Comparison of ENCODE assay signal across 1 cellular context in the genomic region with DNA sequence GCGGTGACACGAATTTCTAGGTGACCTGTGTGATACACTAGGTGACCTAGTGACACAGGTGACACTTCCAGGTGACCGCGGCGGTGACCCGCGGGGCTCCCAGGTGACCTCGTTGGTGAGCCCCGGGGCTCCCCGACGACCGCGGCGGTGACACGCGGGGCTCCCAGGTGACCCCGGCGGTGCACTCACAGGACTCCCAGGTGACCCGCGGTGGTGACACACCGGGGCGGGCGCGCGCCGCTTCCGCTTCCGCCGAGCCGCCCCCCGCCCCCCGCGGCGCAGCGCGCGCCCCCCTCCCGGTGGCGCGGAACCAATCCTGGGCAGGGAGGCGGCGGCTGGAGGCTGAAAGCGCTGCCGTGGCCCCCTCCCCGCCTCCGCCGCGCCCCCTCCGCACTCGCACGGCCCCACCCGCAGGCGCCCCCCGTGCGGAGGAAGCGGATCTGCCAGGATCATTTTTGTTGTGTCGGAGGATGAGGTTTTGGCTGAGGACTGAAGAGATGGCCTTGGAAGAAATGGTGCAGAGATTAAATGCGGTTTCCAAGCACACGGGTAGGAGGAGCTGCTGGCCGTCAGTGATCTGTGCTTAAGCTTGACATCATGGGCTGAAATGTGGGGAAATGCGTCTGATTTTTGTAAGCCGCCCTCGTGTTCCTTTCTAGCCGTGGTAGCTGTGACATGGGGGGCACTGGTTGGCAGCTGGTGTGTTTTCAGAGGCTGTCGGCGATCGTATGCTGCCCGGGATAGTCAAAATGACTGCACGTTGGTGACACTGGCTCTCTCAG.
A peak's percentile ranks its signal among the peaks of the same experiment; 100 is the strongest.
TF ChIP-seq lines count a peak whose summit lies in the region.

A gene with protein sequence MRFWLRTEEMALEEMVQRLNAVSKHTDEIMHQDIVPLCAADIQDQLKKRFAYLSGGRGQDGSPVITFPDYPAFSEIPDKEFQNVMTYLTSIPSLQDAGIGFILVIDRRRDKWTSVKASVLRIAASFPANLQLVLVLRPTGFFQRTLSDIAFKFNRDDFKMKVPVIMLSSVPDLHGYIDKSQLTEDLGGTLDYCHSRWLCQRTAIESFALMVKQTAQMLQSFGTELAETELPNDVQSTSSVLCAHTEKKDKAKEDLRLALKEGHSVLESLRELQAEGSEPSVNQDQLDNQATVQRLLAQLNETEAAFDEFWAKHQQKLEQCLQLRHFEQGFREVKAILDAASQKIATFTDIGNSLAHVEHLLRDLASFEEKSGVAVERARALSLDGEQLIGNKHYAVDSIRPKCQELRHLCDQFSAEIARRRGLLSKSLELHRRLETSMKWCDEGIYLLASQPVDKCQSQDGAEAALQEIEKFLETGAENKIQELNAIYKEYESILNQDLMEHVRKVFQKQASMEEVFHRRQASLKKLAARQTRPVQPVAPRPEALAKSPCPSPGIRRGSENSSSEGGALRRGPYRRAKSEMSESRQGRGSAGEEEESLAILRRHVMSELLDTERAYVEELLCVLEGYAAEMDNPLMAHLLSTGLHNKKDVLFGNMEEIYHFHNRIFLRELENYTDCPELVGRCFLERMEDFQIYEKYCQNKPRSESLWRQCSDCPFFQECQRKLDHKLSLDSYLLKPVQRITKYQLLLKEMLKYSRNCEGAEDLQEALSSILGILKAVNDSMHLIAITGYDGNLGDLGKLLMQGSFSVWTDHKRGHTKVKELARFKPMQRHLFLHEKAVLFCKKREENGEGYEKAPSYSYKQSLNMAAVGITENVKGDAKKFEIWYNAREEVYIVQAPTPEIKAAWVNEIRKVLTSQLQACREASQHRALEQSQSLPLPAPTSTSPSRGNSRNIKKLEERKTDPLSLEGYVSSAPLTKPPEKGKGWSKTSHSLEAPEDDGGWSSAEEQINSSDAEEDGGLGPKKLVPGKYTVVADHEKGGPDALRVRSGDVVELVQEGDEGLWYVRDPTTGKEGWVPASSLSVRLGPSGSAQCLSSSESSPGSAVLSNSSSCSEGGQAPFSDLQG (plus strand): TSS at position 305 of the 782 bp plus-strand sequence. CDS start 166 bp downstream, at position 471.

TF ChIP-seq in HepG2, 621 proteins besides CTCF, POLR2A, EP300 and RAD21 (continued from another document and continues in another):
- TF ChIP-seq ZFP36 (IDR thresholded peaks at IDR 0.05; ENCODE audit: borderline replicate concordance, low read depth, low read length, partially characterized antibody) (no peak), MXD4 (CRISPR knock-in tag; IDR thresholded peaks at IDR 0.05) (peak; percentile 72; the same call in 1 of the 2 replicates), ZNF83 (CRISPR knock-in tag; IDR thresholded peaks at IDR 0.05; ENCODE audit: borderline replicate concordance) (no peak), FOXK1 (CRISPR knock-in tag; IDR thresholded peaks at IDR 0.05; ENCODE audit: borderline replicate concordance, low read depth) (peak; percentile 12; the same call in 1 of the 2 replicates), MED1 (CRISPR knock-in tag; IDR thresholded peaks at IDR 0.05) (0 out of 2 replicates have a peak, but pooled peaks have one; percentile 11), FOXC1 (CRISPR knock-in tag; IDR thresholded peaks at IDR 0.05; ENCODE audit: borderline replicate concordance) (no peak), RARA (CRISPR knock-in tag; IDR thresholded peaks at IDR 0.05) (peak; percentile 59), SRSF1 (optimal IDR thresholded peaks at IDR 0.05; ENCODE audit: low read depth, low read length) (peak; percentile 36), ZNF354B (CRISPR knock-in tag; IDR thresholded peaks at IDR 0.05) (0 out of 2 replicates have a peak, but pooled peaks have one; percentile 24), ZFYVE20 (CRISPR knock-in tag; IDR thresholded peaks at IDR 0.05; ENCODE audit: borderline replicate concordance, low read depth) (no peak), MAZ (IDR thresholded peaks at IDR 0.05; ENCODE audit: borderline replicate concordance, low read depth, low read length) (peak; percentile 43), MAZ (CRISPR knock-in tag; IDR thresholded peaks at IDR 0.05; ENCODE audit: low read depth) (peak; percentile 75; the same call in 1 of the 2 replicates), TRIM24 (CRISPR knock-in tag; IDR thresholded peaks at IDR 0.05) (no peak), ZMYM2 (CRISPR knock-in tag; IDR thresholded peaks at IDR 0.05) (no peak), CREB1 (IDR thresholded peaks at IDR 0.05) (peak; percentile 11; the same call in 1 of the 2 replicates), CREB1 (CRISPR knock-in tag; IDR thresholded peaks at IDR 0.05) (no peak), ZNF263 (CRISPR knock-in tag; IDR thresholded peaks at IDR 0.05) (no peak), HHEX (CRISPR knock-in tag; IDR thresholded peaks at IDR 0.05) (no peak), KLF13 (CRISPR knock-in tag; IDR thresholded peaks at IDR 0.05) (no peak), MEIS1 (CRISPR knock-in tag; IDR thresholded peaks at IDR 0.05; ENCODE audit: borderline replicate concordance) (0 out of 2 replicates have a peak, but pooled peaks have one; percentile 23)
- TF ChIP-seq, protein P1, sequence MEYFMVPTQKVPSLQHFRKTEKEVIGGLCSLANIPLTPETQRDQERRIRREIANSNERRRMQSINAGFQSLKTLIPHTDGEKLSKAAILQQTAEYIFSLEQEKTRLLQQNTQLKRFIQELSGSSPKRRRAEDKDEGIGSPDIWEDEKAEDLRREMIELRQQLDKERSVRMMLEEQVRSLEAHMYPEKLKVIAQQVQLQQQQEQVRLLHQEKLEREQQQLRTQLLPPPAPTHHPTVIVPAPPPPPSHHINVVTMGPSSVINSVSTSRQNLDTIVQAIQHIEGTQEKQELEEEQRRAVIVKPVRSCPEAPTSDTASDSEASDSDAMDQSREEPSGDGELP (IDR thresholded peaks at IDR 0.05; ENCODE audit: borderline replicate concordance, low read depth): peak; percentile 56; the same call in 1 of the 2 replicates
- TF ChIP-seq, protein P2, sequence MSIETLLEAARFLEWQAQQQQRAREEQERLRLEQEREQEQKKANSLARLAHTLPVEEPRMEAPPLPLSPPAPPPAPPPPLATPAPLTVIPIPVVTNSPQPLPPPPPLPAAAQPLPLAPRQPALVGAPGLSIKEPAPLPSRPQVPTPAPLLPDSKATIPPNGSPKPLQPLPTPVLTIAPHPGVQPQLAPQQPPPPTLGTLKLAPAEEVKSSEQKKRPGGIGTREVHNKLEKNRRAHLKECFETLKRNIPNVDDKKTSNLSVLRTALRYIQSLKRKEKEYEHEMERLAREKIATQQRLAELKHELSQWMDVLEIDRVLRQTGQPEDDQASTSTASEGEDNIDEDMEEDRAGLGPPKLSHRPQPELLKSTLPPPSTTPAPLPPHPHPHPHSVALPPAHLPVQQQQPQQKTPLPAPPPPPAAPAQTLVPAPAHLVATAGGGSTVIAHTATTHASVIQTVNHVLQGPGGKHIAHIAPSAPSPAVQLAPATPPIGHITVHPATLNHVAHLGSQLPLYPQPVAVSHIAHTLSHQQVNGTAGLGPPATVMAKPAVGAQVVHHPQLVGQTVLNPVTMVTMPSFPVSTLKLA (IDR thresholded peaks at IDR 0.05): no peak
- TF ChIP-seq, protein P3, sequence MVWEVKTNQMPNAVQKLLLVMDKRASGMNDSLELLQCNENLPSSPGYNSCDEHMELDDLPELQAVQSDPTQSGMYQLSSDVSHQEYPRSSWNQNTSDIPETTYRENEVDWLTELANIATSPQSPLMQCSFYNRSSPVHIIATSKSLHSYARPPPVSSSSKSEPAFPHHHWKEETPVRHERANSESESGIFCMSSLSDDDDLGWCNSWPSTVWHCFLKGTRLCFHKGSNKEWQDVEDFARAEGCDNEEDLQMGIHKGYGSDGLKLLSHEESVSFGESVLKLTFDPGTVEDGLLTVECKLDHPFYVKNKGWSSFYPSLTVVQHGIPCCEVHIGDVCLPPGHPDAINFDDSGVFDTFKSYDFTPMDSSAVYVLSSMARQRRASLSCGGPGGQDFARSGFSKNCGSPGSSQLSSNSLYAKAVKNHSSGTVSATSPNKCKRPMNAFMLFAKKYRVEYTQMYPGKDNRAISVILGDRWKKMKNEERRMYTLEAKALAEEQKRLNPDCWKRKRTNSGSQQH (CRISPR knock-in tag; IDR thresholded peaks at IDR 0.05; ENCODE audit: low read depth): no peak
- TF ChIP-seq, protein P4, sequence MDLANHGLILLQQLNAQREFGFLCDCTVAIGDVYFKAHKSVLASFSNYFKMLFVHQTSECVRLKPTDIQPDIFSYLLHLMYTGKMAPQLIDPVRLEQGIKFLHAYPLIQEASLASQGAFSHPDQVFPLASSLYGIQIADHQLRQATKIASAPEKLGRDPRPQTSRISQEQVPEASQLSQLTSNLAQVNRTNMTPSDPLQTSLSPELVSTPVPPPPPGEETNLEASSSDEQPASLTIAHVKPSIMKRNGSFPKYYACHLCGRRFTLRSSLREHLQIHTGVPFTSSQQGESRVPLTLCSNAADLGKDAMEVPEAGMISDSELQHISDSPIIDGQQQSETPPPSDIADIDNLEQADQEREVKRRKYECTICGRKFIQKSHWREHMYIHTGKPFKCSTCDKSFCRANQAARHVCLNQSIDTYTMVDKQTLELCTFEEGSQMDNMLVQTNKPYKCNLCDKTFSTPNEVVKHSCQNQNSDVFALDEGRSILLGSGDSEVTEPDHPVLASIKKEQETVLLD (CRISPR knock-in tag; IDR thresholded peaks at IDR 0.05; ENCODE audit: low read depth): peak; percentile 92
- TF ChIP-seq, protein P5, sequence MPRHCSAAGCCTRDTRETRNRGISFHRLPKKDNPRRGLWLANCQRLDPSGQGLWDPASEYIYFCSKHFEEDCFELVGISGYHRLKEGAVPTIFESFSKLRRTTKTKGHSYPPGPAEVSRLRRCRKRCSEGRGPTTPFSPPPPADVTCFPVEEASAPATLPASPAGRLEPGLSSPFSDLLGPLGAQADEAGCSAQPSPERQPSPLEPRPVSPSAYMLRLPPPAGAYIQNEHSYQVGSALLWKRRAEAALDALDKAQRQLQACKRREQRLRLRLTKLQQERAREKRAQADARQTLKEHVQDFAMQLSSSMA (CRISPR knock-in tag; IDR thresholded peaks at IDR 0.05): 0 out of 2 replicates have a peak, but pooled peaks have one; percentile 46
- TF ChIP-seq, protein P6, sequence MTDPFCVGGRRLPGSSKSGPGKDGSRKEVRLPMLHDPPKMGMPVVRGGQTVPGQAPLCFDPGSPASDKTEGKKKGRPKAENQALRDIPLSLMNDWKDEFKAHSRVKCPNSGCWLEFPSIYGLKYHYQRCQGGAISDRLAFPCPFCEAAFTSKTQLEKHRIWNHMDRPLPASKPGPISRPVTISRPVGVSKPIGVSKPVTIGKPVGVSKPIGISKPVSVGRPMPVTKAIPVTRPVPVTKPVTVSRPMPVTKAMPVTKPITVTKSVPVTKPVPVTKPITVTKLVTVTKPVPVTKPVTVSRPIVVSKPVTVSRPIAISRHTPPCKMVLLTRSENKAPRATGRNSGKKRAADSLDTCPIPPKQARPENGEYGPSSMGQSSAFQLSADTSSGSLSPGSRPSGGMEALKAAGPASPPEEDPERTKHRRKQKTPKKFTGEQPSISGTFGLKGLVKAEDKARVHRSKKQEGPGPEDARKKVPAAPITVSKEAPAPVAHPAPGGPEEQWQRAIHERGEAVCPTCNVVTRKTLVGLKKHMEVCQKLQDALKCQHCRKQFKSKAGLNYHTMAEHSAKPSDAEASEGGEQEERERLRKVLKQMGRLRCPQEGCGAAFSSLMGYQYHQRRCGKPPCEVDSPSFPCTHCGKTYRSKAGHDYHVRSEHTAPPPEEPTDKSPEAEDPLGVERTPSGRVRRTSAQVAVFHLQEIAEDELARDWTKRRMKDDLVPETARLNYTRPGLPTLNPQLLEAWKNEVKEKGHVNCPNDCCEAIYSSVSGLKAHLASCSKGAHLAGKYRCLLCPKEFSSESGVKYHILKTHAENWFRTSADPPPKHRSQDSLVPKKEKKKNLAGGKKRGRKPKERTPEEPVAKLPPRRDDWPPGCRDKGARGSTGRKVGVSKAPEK (CRISPR knock-in tag; IDR thresholded peaks at IDR 0.05; ENCODE audit: borderline replicate concordance): no peak
- TF ChIP-seq, protein P7, sequence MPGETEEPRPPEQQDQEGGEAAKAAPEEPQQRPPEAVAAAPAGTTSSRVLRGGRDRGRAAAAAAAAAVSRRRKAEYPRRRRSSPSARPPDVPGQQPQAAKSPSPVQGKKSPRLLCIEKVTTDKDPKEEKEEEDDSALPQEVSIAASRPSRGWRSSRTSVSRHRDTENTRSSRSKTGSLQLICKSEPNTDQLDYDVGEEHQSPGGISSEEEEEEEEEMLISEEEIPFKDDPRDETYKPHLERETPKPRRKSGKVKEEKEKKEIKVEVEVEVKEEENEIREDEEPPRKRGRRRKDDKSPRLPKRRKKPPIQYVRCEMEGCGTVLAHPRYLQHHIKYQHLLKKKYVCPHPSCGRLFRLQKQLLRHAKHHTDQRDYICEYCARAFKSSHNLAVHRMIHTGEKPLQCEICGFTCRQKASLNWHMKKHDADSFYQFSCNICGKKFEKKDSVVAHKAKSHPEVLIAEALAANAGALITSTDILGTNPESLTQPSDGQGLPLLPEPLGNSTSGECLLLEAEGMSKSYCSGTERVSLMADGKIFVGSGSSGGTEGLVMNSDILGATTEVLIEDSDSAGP (CRISPR knock-in tag; IDR thresholded peaks at IDR 0.05; ENCODE audit: borderline replicate concordance): peak; percentile 50; the same call in 1 of the 2 replicates
- TF ChIP-seq, protein P8, sequence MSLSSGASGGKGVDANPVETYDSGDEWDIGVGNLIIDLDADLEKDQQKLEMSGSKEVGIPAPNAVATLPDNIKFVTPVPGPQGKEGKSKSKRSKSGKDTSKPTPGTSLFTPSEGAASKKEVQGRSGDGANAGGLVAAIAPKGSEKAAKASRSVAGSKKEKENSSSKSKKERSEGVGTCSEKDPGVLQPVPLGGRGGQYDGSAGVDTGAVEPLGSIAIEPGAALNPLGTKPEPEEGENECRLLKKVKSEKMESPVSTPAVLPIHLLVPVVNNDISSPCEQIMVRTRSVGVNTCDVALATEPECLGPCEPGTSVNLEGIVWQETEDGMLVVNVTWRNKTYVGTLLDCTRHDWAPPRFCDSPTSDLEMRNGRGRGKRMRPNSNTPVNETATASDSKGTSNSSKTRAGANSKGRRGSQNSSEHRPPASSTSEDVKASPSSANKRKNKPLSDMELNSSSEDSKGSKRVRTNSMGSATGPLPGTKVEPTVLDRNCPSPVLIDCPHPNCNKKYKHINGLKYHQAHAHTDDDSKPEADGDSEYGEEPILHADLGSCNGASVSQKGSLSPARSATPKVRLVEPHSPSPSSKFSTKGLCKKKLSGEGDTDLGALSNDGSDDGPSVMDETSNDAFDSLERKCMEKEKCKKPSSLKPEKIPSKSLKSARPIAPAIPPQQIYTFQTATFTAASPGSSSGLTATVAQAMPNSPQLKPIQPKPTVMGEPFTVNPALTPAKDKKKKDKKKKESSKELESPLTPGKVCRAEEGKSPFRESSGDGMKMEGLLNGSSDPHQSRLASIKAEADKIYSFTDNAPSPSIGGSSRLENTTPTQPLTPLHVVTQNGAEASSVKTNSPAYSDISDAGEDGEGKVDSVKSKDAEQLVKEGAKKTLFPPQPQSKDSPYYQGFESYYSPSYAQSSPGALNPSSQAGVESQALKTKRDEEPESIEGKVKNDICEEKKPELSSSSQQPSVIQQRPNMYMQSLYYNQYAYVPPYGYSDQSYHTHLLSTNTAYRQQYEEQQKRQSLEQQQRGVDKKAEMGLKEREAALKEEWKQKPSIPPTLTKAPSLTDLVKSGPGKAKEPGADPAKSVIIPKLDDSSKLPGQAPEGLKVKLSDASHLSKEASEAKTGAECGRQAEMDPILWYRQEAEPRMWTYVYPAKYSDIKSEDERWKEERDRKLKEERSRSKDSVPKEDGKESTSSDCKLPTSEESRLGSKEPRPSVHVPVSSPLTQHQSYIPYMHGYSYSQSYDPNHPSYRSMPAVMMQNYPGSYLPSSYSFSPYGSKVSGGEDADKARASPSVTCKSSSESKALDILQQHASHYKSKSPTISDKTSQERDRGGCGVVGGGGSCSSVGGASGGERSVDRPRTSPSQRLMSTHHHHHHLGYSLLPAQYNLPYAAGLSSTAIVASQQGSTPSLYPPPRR (CRISPR knock-in tag; IDR thresholded peaks at IDR 0.05; ENCODE audit: borderline replicate concordance): no peak
- TF ChIP-seq, protein P9, sequence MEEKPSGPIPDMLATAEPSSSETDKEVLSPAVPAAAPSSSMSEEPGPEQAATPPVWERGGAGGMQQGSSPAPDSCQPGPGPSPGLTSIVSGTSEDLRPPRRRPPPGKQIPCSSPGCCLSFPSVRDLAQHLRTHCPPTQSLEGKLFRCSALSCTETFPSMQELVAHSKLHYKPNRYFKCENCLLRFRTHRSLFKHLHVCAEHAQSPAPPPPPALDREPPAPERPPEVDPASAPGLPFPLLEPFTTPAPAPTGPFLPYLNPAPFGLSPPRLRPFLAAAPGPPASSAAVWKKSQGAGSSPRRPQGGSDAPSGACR (CRISPR knock-in tag; IDR thresholded peaks at IDR 0.05): no peak
